Comparison of ENCODE assay signal across 27 cellular contexts in genomic region chr12:21149849-21150248, GRCh38. TPM values are rescaled to one million over a fixed set of nuclear protein-coding genes. Genes with fewer than 3 reads are reported as not detected.
"Had no signal": no experiment of that assay in that cellular context is flagged by ENCODE, and none has a peak within 500 bp of the region (broad histone marks: within the 10 kb centered on the region; RNA-seq: fewer than 3 reads in every experiment).

No MANE protein-coding gene starts in this region.

- DNase-seq: cortex of kidney; dorsolateral prefrontal cortex; effector CD8-positive, alpha-beta T cell; foreskin fibroblast; left colon; mammary epithelial cell; naive thymus-derived CD4-positive, alpha-beta T cell; nephron progenitor cell; stimulated activated CD4-positive, alpha-beta T cell treated with anti-CD3 and anti-CD28 coated beads, Interleukin-2, amount 100 ng/mL, for 24 hours; stimulated activated naive CD4-positive, alpha-beta T cell; stomach; substantia nigra; transverse colon had no signal

- H3K4me3 ChIP-seq: dorsolateral prefrontal cortex, esophagus muscularis mucosa, gastroesophageal sphincter, hepatocyte, skin epidermis, stomach, thoracic aorta, transverse colon had no signal

- H3K36me3 ChIP-seq: esophagus muscularis mucosa, gastroesophageal sphincter, stomach, thoracic aorta, transverse colon had no signal

- H3K27ac Mint-ChIP-seq: naive thymus-derived CD4-positive, alpha-beta T cell; nephron progenitor cell had no signal

- H3K27me3 ChIP-seq: dorsolateral prefrontal cortex, esophagus muscularis mucosa, gastroesophageal sphincter, hepatocyte, stomach, transverse colon had no signal

- H3K4me3 Mint-ChIP-seq: naive thymus-derived CD4-positive, alpha-beta T cell; nephron progenitor cell had no signal

- H3K36me3 Mint-ChIP-seq: naive thymus-derived CD4-positive, alpha-beta T cell had no signal

- H3K9me3 ChIP-seq: stomach, transverse colon had no signal

- H3K4me1 ChIP-seq: esophagus muscularis mucosa, gastroesophageal sphincter, stomach, transverse colon had no signal

- H3K9me3 Mint-ChIP-seq: nephron progenitor cell had no signal

- ATAC-seq: gastroesophageal sphincter; left colon; naive thymus-derived CD4-positive, alpha-beta T cell; sciatic nerve had no signal

- H3K27me3 Mint-ChIP-seq: naive thymus-derived CD4-positive, alpha-beta T cell had no signal

- H3K4me1 Mint-ChIP-seq: nephron progenitor cell had no signal

- H2AFZ ChIP-seq: hepatocyte had no signal

- H3K4me2 ChIP-seq: hepatocyte had no signal

- H3K27ac ChIP-seq: dorsolateral prefrontal cortex, epithelial cell of prostate, esophagus muscularis mucosa, gastroesophageal sphincter, hepatocyte, skin epidermis, stomach, thoracic aorta, transverse colon had no signal

- H3K79me2 ChIP-seq: hepatocyte had no signal

RNA-seq across cellular contexts. Expression of gene SLCO1B1, which starts 18.9 kb away (rescaled TPM):
- total RNA-seq: dorsolateral prefrontal cortex; esophagus muscularis mucosa; gastroesophageal sphincter; kidney epithelial cell; left colon; lower leg skin; mammary epithelial cell; mesenteric fat pad; mononuclear cell; naive thymus-derived CD4-positive, alpha-beta T cell; osteocyte; pulmonary artery endothelial cell; sciatic nerve; stomach; thoracic aorta; transverse colon; urinary bladder had no signal
- polyA plus RNA-seq: mammary epithelial cell; naive thymus-derived CD4-positive, alpha-beta T cell; stomach had no signal
